ENCODE assay signal across 15 cellular contexts in genomic region chr10:76022366-76022765, GRCh38.
A peak's percentile ranks its signal among the peaks of the same experiment; 100 is the strongest.
DNase-seq lines count a peak whose midpoint lies in the region; ATAC-seq and TF ChIP-seq lines count a peak whose summit lies in the region.
"Had no signal": no experiment of that assay in that cellular context is flagged by ENCODE, and none has a peak within 500 bp of the region (broad histone marks: within the 10 kb centered on the region; RNA-seq: fewer than 3 reads in every experiment).

No MANE protein-coding gene starts in this region.

- 0 out of 4 replicates have a peak, but pooled peaks of 1 of the 2 experiments have one; percentile 39 for TF ChIP-seq EP300 in SK-N-SH (IDR thresholded peaks at IDR 0.05; ENCODE audit: borderline replicate concordance in 1 of 2, low read depth in 1 of 2, low read length in 1 of 2)

- peaks cover 0 to 12% of the 10 kb centered on the region in 2 experiments; a peak in 2 of 4 replicates for H3K4me1 ChIP-seq in SK-N-SH (ENCODE audit: control insufficient read depth in 1 of 2, insufficient read depth in 2 of 2, low read depth in 1 of 2, low read length in 1 of 2)
- no peaks in the 10 kb centered on the region for H3K4me1 ChIP-seq in tibial artery
- H3K4me1 ChIP-seq: BLaER1, Caco-2 had no signal

- H3K4me2 ChIP-seq in SK-N-SH = no peak overlapping the region
- H3K4me2 ChIP-seq: BLaER1 had no signal

- no peaks in the 10 kb centered on the region for H4K20me1 ChIP-seq in SK-N-SH (ENCODE audit: insufficient read depth)
- H4K20me1 ChIP-seq: BLaER1 had no signal

- H3K4me3 ChIP-seq in SK-N-SH (ENCODE audit: low read depth in 2 of 2, low read length in 1 of 2) = no peak overlapping the region
- no peak overlapping the region for H3K4me3 ChIP-seq in tibial artery
- H3K4me3 ChIP-seq: BLaER1 had no signal

- POLR2A ChIA-PET in SK-N-SH (lab: Yijun Ruan, JAX) = interaction anchor here (0.6 kb wide), 2 partner anchors 379 to 672 kb away, joined by 3 to 4 read pairs; no protein-coding TSS in a partner anchor

- DNase-seq in NCI-H1105 treated with DMSO at 0.1 percent for 48 hours (lab: John Stamatoyannopoulos, UW) (peak; percentile 1), NCI-H1105 (lab: John Stamatoyannopoulos, UW) (no peak), NCI-H526 treated with DMSO at 0.1 percent for 48 hours (lab: John Stamatoyannopoulos, UW) (peak; percentile 63), SK-N-SH (peak; percentile 42), tibial artery (no peak), SHP77 (lab: John Stamatoyannopoulos, UW) (no peak)
- DNase-seq: Caco-2; CD8-positive, alpha-beta memory T cell; DND-41; GDM1; GOT3; H9 had no signal

- CTCF ChIA-PET in SK-N-SH (lab: Yijun Ruan, JAX) = interaction anchor here (1.5 to 6.1 kb wide), 2 partner anchors 9 to 14 kb away, joined by 3 to 32 read pairs; no protein-coding TSS in a partner anchor

- intact Hi-C loops in tibial artery (cut with DNase I; ENCODE audit: low total_unique reads) = no loop called here

- no peaks in the 10 kb centered on the region for H3K79me2 ChIP-seq in SK-N-SH (ENCODE audit: insufficient read depth)

- H3K9me3 ChIP-seq in SK-N-SH (no peaks in the 10 kb centered on the region), tibial artery (no peaks in the 10 kb centered on the region)
- H3K9me3 ChIP-seq: BLaER1, Caco-2 had no signal

- no peak overlapping the region for H2AFZ ChIP-seq in SK-N-SH (ENCODE audit: low read depth)

- TF ChIP-seq CTCF in SK-N-SH (IDR thresholded peaks at IDR 0.05) (no peak), tibial artery (IDR thresholded peaks at IDR 0.05) (no peak)

- peak overlapping the region in 1 of 2 experiments; percentile 48; a peak in 2 of 4 replicates for H3K27ac ChIP-seq in SK-N-SH (ENCODE audit: low read depth in 2 of 2, low read length in 1 of 2)
- no peak overlapping the region for H3K27ac ChIP-seq in tibial artery
- H3K27ac ChIP-seq: 22Rv1, BLaER1 had no signal

- WGBS in SK-N-SH (ENCODE audit: low lambda C conversion rate) = 33% methylated on average over 2 of the region's 2 CpGs

- H3K9ac ChIP-seq in SK-N-SH = no peak overlapping the region
- H3K9ac ChIP-seq: BLaER1 had no signal

- H3K27me3 ChIP-seq in SK-N-SH (ENCODE audit: insufficient read depth) = no peaks in the 10 kb centered on the region
- no peaks in the 10 kb centered on the region for H3K27me3 ChIP-seq in tibial artery
- H3K27me3 ChIP-seq: BLaER1 had no signal

- no peak for TF ChIP-seq RAD21 in SK-N-SH (IDR thresholded peaks at IDR 0.05; ENCODE audit: low read length)

- no peak for ATAC-seq in HG03439 (IDR thresholded peaks at IDR 0.05; ENCODE audit: unreplicated experiment)

- no peaks in the 10 kb centered on the region for H3F3A ChIP-seq in SK-N-SH (replicated peaks; ENCODE audit: insufficient read depth)

- H3K9me2 ChIP-seq in SK-N-SH = no peaks in the 10 kb centered on the region

- H3K36me3 ChIP-seq in SK-N-SH (replicated peaks in 1 of 2; ENCODE audit: control insufficient read depth in 1 of 2, insufficient read depth in 2 of 2, low read length in 1 of 2) (no peaks in the 10 kb centered on the region), tibial artery (no peaks in the 10 kb centered on the region)
- H3K36me3 ChIP-seq: BLaER1 had no signal

TF ChIP-seq in SK-N-SH, 30 proteins besides CTCF, POLR2A, EP300 and RAD21:
- TF ChIP-seq SMC3 (IDR thresholded peaks at IDR 0.05; ENCODE audit: low read depth, low read length) (no peak), EZH2phosphoT487 (IDR thresholded peaks at IDR 0.05; ENCODE audit: borderline replicate concordance, low read depth) (no peak)

Comparison
In these comparisons a context has a peak if more than half of its experiments do, and no peak if none do; other contexts are left out.
1. DNase-seq: peak in NCI-H1105 treated with DMSO at 0.1 percent for 48 hours (single experiment), NCI-H526 treated with DMSO at 0.1 percent for 48 hours (single experiment) and SK-N-SH (single experiment); none in NCI-H1105 (single experiment), tibial artery (0 of 2) and SHP77 (0 of 2).